Comparison of ENCODE assay signal across 14 cellular contexts in the genomic region with DNA sequence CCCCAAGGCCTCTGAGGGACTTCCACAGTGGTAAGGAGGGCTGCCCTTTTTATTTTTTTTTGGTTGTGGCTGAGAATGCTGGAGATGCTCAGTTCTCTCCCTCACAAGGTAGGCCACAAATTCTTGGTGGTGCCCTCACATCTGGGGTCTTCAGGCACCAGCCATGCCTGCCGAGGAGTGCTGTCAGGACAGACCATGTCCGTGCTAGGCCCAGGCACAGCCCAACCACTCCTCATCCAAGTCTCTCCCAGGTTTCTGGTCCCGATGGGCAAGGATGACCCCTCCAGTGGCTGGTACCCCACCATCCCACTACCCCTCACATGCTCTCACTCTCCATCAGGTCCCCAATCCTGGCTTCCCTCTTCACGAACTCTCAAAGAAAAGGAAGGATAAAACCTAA. TPM values are rescaled to one million over a fixed set of nuclear protein-coding genes. Genes with fewer than 3 reads are reported as not detected.
DNase-seq lines count a peak whose midpoint lies in the region; ATAC-seq and TF ChIP-seq lines count a peak whose summit lies in the region.
"Had no signal": no experiment of that assay in that cellular context is flagged by ENCODE, and none has a peak within 500 bp of the region (broad histone marks: within the 10 kb centered on the region; RNA-seq: fewer than 3 reads in every experiment).

No MANE protein-coding gene starts in this region.

- H3K9me3 ChIP-seq in vagina (no peaks in the 10 kb centered on the region), mucosa of descending colon (no peaks in the 10 kb centered on the region), prostate gland (no peaks in the 10 kb centered on the region)

- no peak for TF ChIP-seq POLR2A in vagina (IDR thresholded peaks at IDR 0.05)
- no peak for TF ChIP-seq POLR2A in prostate gland (IDR thresholded peaks at IDR 0.05)

- H3K4me1 Mint-ChIP-seq in HFFc6 (ENCODE audit: low read depth) (peaks cover 59% of the 10 kb centered on the region), chondrocyte (ENCODE audit: low read depth) (peaks cover 66% of the 10 kb centered on the region), neural crest cell (peaks cover 35% of the 10 kb centered on the region)

- no peak for DNase-seq in HFFc6
- no peak for DNase-seq in chondrocyte (ENCODE audit: low spot score)
- no peak for DNase-seq in neural crest cell (ENCODE audit: low read depth, low spot score)
- DNase-seq in vagina (ENCODE audit: extremely low spot score in 2 of 2), result no peak
- DNase-seq in mucosa of descending colon, result no peak
- DNase-seq in prostate gland (ENCODE audit: low spot score), result no peak
- DNase-seq in islet precursor cell, result no peak
- DNase-seq: CD8-positive, alpha-beta memory T cell; GF-D8; KBM-7; NCI-H1092; NCI-H1694; NCI-H69 had no signal

- TF ChIP-seq CTCF in HFFc6 (IDR thresholded peaks at IDR 0.05) (no peak), chondrocyte (IDR thresholded peaks at IDR 0.05) (no peak), neural crest cell (conservative IDR thresholded peaks at IDR 0.05) (no peak), vagina (IDR thresholded peaks at IDR 0.05) (no peak), mucosa of descending colon (IDR thresholded peaks at IDR 0.05) (no peak), prostate gland (IDR thresholded peaks at IDR 0.05) (no peak)

- H3K4me1 ChIP-seq in vagina (peaks cover 52% of the 10 kb centered on the region), mucosa of descending colon (ENCODE audit: low read depth) (no peaks in the 10 kb centered on the region), prostate gland (replicated peaks) (no peaks in the 10 kb centered on the region)

- H3K27me3 ChIP-seq in vagina, result no peaks in the 10 kb centered on the region
- peaks cover 7% of the 10 kb centered on the region for H3K27me3 ChIP-seq in prostate gland (replicated peaks; ENCODE audit: insufficient read depth)

- H3K27me3 Mint-ChIP-seq in HFFc6 (ENCODE audit: insufficient read depth) (peaks cover 5% of the 10 kb centered on the region), chondrocyte (ENCODE audit: low read depth) (no peaks in the 10 kb centered on the region), neural crest cell (ENCODE audit: low read depth) (peaks cover 14% of the 10 kb centered on the region)

- peak overlapping the region; percentile 97 for H3K4me3 Mint-ChIP-seq in HFFc6
- H3K4me3 Mint-ChIP-seq in chondrocyte (ENCODE audit: unreplicated experiment), result no peak overlapping the region
- peak overlapping the region; percentile 15 for H3K4me3 Mint-ChIP-seq in neural crest cell
- H3K4me3 Mint-ChIP-seq: CD8-positive, alpha-beta memory T cell had no signal

- H3K9me3 Mint-ChIP-seq in HFFc6, result no peaks in the 10 kb centered on the region
- peaks cover 5% of the 10 kb centered on the region for H3K9me3 Mint-ChIP-seq in chondrocyte (ENCODE audit: low read depth)
- no peaks in the 10 kb centered on the region for H3K9me3 Mint-ChIP-seq in neural crest cell
- H3K9me3 Mint-ChIP-seq: CD8-positive, alpha-beta memory T cell had no signal

- ATAC-seq in mucosa of descending colon, result no peak

- H3K27ac ChIP-seq in vagina, result peak overlapping the region; percentile 43
- no peak overlapping the region for H3K27ac ChIP-seq in prostate gland
- H3K27ac ChIP-seq: BLaER1 had no signal

- intact Hi-C loops in vagina (cut with DNase I) (no loop called here), mucosa of descending colon (cut with DNase I, micrococcal nuclease) (no loop called here), prostate gland (cut with DNase I) (no loop called here)

- H3K27ac Mint-ChIP-seq in HFFc6, result peak overlapping the region; percentile 97
- H3K27ac Mint-ChIP-seq in chondrocyte (ENCODE audit: unreplicated experiment), result peak overlapping the region; percentile 95
- no peak overlapping the region for H3K27ac Mint-ChIP-seq in neural crest cell (ENCODE audit: unreplicated experiment)

- H3K4me3 ChIP-seq in vagina (no peak overlapping the region), mucosa of descending colon (no peak overlapping the region), prostate gland (no peak overlapping the region)
- H3K4me3 ChIP-seq: BLaER1 had no signal

- H3K36me3 Mint-ChIP-seq in HFFc6 (ENCODE audit: low read depth) (peaks cover 50% of the 10 kb centered on the region), chondrocyte (ENCODE audit: low read depth) (peaks cover 12% of the 10 kb centered on the region), neural crest cell (ENCODE audit: low read depth) (peaks cover 8% of the 10 kb centered on the region)

- no peaks in the 10 kb centered on the region for H3K36me3 ChIP-seq in vagina
- H3K36me3 ChIP-seq in mucosa of descending colon (ENCODE audit: low read depth), result no peaks in the 10 kb centered on the region
- H3K36me3 ChIP-seq in prostate gland, result no peaks in the 10 kb centered on the region
- H3K36me3 ChIP-seq: BLaER1 had no signal

- WGBS in prostate gland, result 85% methylated on average over 4 of the region's 4 CpGs

RNA-seq across cellular contexts. Expression of gene THY1, which starts 4.2 kb away (rescaled TPM):
- 100 to 1,000 TPM; 705 to 934 (median 790) TPM for total RNA-seq in HFFc6 (2021; fragmentation: NEBNext Ultra II Directional; extraction: Animal tissue kit (Norgen Biotek cat#: 25700))
- total RNA-seq in chondrocyte (198 to 219 TPM (median 215 TPM) in 3 replicates), neural crest cell (75.4 and 90.3 TPM in 2 replicates), vagina (48.9 TPM), mucosa of descending colon (10 to 100 TPM in 2 of 3 donors, 1 to 10 TPM in 1; 2.8 to 32.5 (median 28.3) TPM), prostate gland (10 to 100 TPM in 1 of 2 donors, 1 to 10 TPM in 1; 3.3 to 39.7 TPM)

RNA-seq across cellular contexts. Expression of gene USP2, which starts 37.3 kb away (rescaled TPM):
- under 1 TPM; 0.32 to 0.71 (median 0.49) TPM for total RNA-seq in HFFc6 (2021; fragmentation: NEBNext Ultra II Directional; extraction: Animal tissue kit (Norgen Biotek cat#: 25700))
- total RNA-seq in chondrocyte, result 2.1 to 4.1 TPM (median 3.6 TPM) in 3 replicates
- 3.4 and 3.7 TPM in 2 replicates for total RNA-seq in neural crest cell
- 2.5 TPM for total RNA-seq in vagina
- 10 to 100 TPM; 16.9 to 84.3 (median 26.7) TPM for total RNA-seq in mucosa of descending colon
- 10 to 100 TPM in 1 of 2 donors, 1 to 10 TPM in 1; 2.3 to 10.8 TPM for total RNA-seq in prostate gland
